ENCODE assay signal across 22 cellular contexts in the genomic region with DNA sequence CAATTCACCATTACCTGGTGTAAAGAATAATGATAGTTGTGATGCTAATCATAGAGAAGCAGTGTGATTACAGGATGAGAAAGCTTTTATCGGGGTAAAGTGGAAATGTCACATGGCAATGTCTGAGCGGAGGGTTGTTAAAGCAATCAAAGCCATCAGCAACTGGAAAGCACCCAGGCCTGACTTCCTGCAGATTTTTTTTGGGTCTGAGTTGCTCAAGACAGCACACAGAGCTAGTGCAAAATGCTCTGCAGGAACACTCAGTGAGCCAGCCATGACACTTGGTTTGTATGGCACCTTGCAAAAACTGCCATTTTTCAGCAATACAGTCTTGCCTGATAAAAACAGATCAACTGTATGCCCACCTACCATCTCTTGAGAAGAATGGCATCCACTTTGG.
"Had no signal": no experiment of that assay in that cellular context is flagged by ENCODE, and none has a peak within 500 bp of the region (broad histone marks: within the 10 kb centered on the region; RNA-seq: fewer than 3 reads in every experiment).

No MANE protein-coding gene starts in this region.

- H3K36me3 ChIP-seq: neutrophil, ovary, prostate gland, spleen, tibial artery had no signal

- H3K4me1 ChIP-seq: prostate gland, spleen, tibial artery had no signal

- H3K9me3 ChIP-seq: neutrophil, ovary, prostate gland, spleen, tibial artery had no signal

- H3K27ac ChIP-seq: neutrophil, ovary, prostate gland, spleen, tibial artery, VCaP had no signal

- ATAC-seq: activated CD4-positive, CD25-positive, alpha-beta regulatory T cell treated with anti-CD3 and anti-CD28 coated beads, Interleukin-2, amount 50 U/mL, for 24 hours; activated CD8-positive, alpha-beta memory T cell treated with anti-CD3 and anti-CD28 coated beads, Interleukin-2, amount 10 ng/mL, durations not matched to agents 7 days and 5 days; activated CD8-positive, alpha-beta T cell treated with anti-CD3 and anti-CD28 coated beads for 36 hours; natural killer cell treated with Interleukin-12 subunit alpha and Interleukin-12 subunit beta and Interleukin-15 and Interleukin-18, amount 100 ng/mL, for 72 hours had no signal

- H3K27me3 ChIP-seq: ovary, spleen, tibial artery had no signal

- H3K4me3 ChIP-seq: ovary, prostate gland, spleen, tibial artery had no signal

- DNase-seq: activated CD4-positive, alpha-beta T cell treated with anti-CD3 and anti-CD28 coated beads, Interleukin-2, amount 10 ng/mL, durations not matched to agents 24 days and 14 days; activated CD8-positive, alpha-beta memory T cell treated with anti-CD3 and anti-CD28 coated beads, Interleukin-2, amount 10 ng/mL, durations not matched to agents 7 days and 5 days; activated CD8-positive, alpha-beta T cell treated with anti-CD3 and anti-CD28 coated beads for 36 hours; activated gamma-delta T cell treated with Interleukin-2 at 50 U/mL for 16 hours; aorta; central memory CD4-positive, alpha-beta T cell; dermis blood vessel endothelial cell; effector CD8-positive, alpha-beta T cell; erythroblast; foreskin melanocyte; head of caudate nucleus; hypothalamus; ovary; spleen; stimulated activated CD4-positive, alpha-beta T cell treated with anti-CD3 and anti-CD28 coated beads, Interleukin-4, amount 100 ng/mL, for 24 hours; stimulated activated naive CD4-positive, alpha-beta T cell treated with Interleukin-2 at 50 U/mL for 16 hours; tibial artery had no signal
